Comparison of ENCODE assay signal across 1 cellular context in the genomic region with DNA sequence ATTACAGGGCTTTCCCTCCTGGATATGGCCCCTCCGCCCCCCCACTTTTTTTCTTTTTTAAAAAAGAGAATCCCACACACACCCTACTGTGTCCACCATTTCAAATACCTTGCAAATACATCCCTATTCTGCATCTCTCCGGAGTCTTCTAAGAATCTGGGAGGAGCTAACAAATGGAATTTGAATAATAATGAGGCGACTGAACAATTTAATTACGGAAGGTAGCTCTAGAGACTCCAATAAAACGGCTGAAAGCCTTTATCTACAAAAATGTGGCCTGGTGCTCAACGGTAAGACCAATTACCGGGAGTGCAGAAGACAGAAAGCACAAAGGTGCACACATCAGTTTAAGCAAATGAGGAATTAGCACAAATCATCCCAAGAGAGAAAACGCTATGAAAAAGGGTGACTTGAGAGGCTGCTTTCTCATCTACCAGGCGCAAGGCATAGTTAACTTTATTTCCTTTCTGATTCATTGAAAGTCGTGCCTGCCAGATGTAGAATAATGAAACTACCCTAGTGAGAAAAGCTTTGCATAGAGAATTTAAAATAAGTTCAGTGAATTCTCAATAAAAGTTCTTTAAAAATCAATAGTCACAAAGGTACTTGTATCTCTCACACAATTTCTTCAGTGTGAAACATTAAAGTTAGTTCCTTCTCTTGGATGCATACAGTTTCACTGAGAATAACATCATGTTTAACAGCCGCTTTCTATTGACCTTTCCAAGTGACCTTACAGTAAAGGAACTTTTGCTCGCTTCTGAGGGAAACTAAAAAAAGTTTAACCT.
TF ChIP-seq lines count a peak whose summit lies in the region.

No MANE protein-coding gene starts in this region.

TF ChIP-seq in H1, 55 proteins besides CTCF, POLR2A, EP300 and RAD21:
- TF ChIP-seq SP1 (IDR thresholded peaks at IDR 0.05; ENCODE audit: low read depth, low read length) (peak; percentile 22; the same call in 1 of the 2 replicates), MAFK (IDR thresholded peaks at IDR 0.05; ENCODE audit: low read depth, low read length) (no peak), SP4 (IDR thresholded peaks at IDR 0.05; ENCODE audit: low read length) (0 out of 2 replicates have a peak, but pooled peaks have one; percentile 6), RBBP5 (IDR thresholded peaks at IDR 0.05; ENCODE audit: borderline replicate concordance, low read depth, low read length) (no peak)
